ENCODE assay signal across 16 cellular contexts in genomic region chr12:92784356-92784755, GRCh38.
A peak's percentile ranks its signal among the peaks of the same experiment; 100 is the strongest.
DNase-seq lines count a peak whose midpoint lies in the region; ATAC-seq and TF ChIP-seq lines count a peak whose summit lies in the region.
"Had no signal": no experiment of that assay in that cellular context is flagged by ENCODE, and none has a peak within 500 bp of the region (broad histone marks: within the 10 kb centered on the region; RNA-seq: fewer than 3 reads in every experiment).

No MANE protein-coding gene starts in this region.

- H3K36me3 Mint-ChIP-seq in activated CD8-positive, alpha-beta T cell treated with anti-CD3 and anti-CD28 coated beads for 36 hours (ENCODE audit: low read depth), result peaks cover 10% of the 10 kb centered on the region
- H3K36me3 Mint-ChIP-seq: activated naive CD4-positive, alpha-beta T cell treated with anti-CD3 and anti-CD28 coated beads, Interleukin-2, amount 50 U/mL, for 24 hours; IgD-negative memory B cell had no signal

- no peak overlapping the region for H3K9ac ChIP-seq in mammary epithelial cell (ENCODE audit: insufficient read depth, low read length)

- no peaks in the 10 kb centered on the region for H3K9me3 ChIP-seq in mammary epithelial cell (replicated peaks; ENCODE audit: insufficient read depth, low read length)
- H3K9me3 ChIP-seq: A549 had no signal

- no peak for DNase-seq in stimulated activated naive CD8-positive, alpha-beta T cell treated with anti-CD3 and anti-CD28 coated beads, Interleukin-15, amount 100 ng/mL, for 72 hours
- DNase-seq in stimulated activated naive CD8-positive, alpha-beta T cell treated with anti-CD3 and anti-CD28 coated beads, Interleukin-15, Interleukin-2, amounts not matched to agents 100 U/mL and 50 U/mL, for 24 hours, result no peak
- peak; percentile 63 for DNase-seq in mammary epithelial cell
- peak; percentile 54 for DNase-seq in iris pigment epithelial cell (ENCODE audit: low read depth)
- DNase-seq in activated CD8-positive, alpha-beta T cell treated with anti-CD3 and anti-CD28 coated beads for 36 hours, result no peak
- no peak for DNase-seq in mesenteric fat pad (ENCODE audit: low spot score)
- no peak for DNase-seq in cerebellum (ENCODE audit: low spot score)
- DNase-seq: activated CD8-positive, alpha-beta memory T cell treated with anti-CD3 and anti-CD28 coated beads, Interleukin-2, amount 50 U/mL, for 4 hours; left colon; NK-92 treated with Interleukin-12 subunit alpha and Interleukin-12 subunit beta, amount 100 ng/mL, for 24 hours had no signal

- no TSS peak for BruUV-seq in mammary epithelial cell (replicated peaks; lab: Mats Ljungman, UMichigan)

- peaks cover 15% of the 10 kb centered on the region for H3K4me1 ChIP-seq in mammary epithelial cell (ENCODE audit: insufficient read depth, low read length)

- CTCF ChIA-PET in mammary epithelial cell (lab: Charles Lee; ENCODE audit: low non-redundant PET), result no interaction called here
- CTCF ChIA-PET in activated CD8-positive, alpha-beta T cell treated with anti-CD3 and anti-CD28 coated beads for 36 hours (lab: Charles Lee), result interaction anchor here (0.6 to 1.6 kb wide), 3 partner anchors 10 to 320 kb away, joined by 3 to 12 read pairs (median 4); no protein-coding TSS in a partner anchor

- in situ Hi-C loops in mammary epithelial cell (cut with MboI; ENCODE audit: low sequenced_read_pairs in 2 of 2), result loop anchor here (10.0 to 25.0 kb wide), 2 partner anchors 603 to 630 kb away; partner anchors contain the start of gene NUDT4 (in 1 of the 2)

- peak overlapping the region; percentile 43 for H3K27ac ChIP-seq in mammary epithelial cell (ENCODE audit: insufficient read depth, low read depth, low read length)

- H3K4me1 Mint-ChIP-seq in stimulated activated naive CD8-positive, alpha-beta T cell treated with anti-CD3 and anti-CD28 coated beads, Interleukin-15, amount 100 ng/mL, for 72 hours, result no peaks in the 10 kb centered on the region
- no peaks in the 10 kb centered on the region for H3K4me1 Mint-ChIP-seq in activated CD8-positive, alpha-beta T cell treated with anti-CD3 and anti-CD28 coated beads for 36 hours (ENCODE audit: low read depth)
- H3K4me1 Mint-ChIP-seq: central memory CD8-positive, alpha-beta T cell had no signal

- H3K27ac Mint-ChIP-seq in stimulated activated naive CD8-positive, alpha-beta T cell treated with anti-CD3 and anti-CD28 coated beads, Interleukin-15, amount 100 ng/mL, for 72 hours, result peak overlapping the region; percentile 29 to 72
- no peak overlapping the region for H3K27ac Mint-ChIP-seq in activated CD8-positive, alpha-beta T cell treated with anti-CD3 and anti-CD28 coated beads for 36 hours
- H3K27ac Mint-ChIP-seq: activated naive CD4-positive, alpha-beta T cell treated with anti-CD3 and anti-CD28 coated beads, Interleukin-2, amount 50 U/mL, for 24 hours; progenitor cell of endocrine pancreas had no signal

- H3K4me2 ChIP-seq in mammary epithelial cell (ENCODE audit: insufficient read depth, low read depth, low read length), result peak overlapping the region; percentile 55
- H3K4me2 ChIP-seq: A549 had no signal

- H2AFZ ChIP-seq in mammary epithelial cell (ENCODE audit: low read depth, low read length), result peak overlapping the region; percentile 11

- no peak for TF ChIP-seq CTCF in mammary epithelial cell (conservative IDR thresholded peaks at IDR 0.05 in 1 of 2, IDR thresholded peaks at IDR 0.05 in 1 of 2; ENCODE audit: extremely low read depth in 1 of 2, insufficient read depth in 1 of 2, low read depth in 1 of 2, low read length in 2 of 2)
- no peak for TF ChIP-seq CTCF in activated CD8-positive, alpha-beta T cell treated with anti-CD3 and anti-CD28 coated beads for 36 hours (IDR thresholded peaks at IDR 0.05)

- intact Hi-C loops in mammary epithelial cell (cut with micrococcal nuclease), result loop anchor here (2.0 to 10.0 kb wide), 2 partner anchors 240 to 640 kb away; no protein-coding TSS in a partner anchor
- intact Hi-C loops in activated CD8-positive, alpha-beta T cell treated with anti-CD3 and anti-CD28 coated beads for 36 hours (cut with micrococcal nuclease), result loop anchor here (10.0 kb wide), 2 partner anchors 310 to 610 kb away; no protein-coding TSS in a partner anchor

- no peaks in the 10 kb centered on the region for H3K79me2 ChIP-seq in mammary epithelial cell (ENCODE audit: insufficient read depth, low read length)

- H4K20me1 ChIP-seq in mammary epithelial cell (ENCODE audit: insufficient read depth, low read length), result no peaks in the 10 kb centered on the region

- no peak overlapping the region for H3K4me3 ChIP-seq in mammary epithelial cell (replicated peaks in 1 of 3; ENCODE audit: insufficient read depth in 1 of 3, low read depth in 2 of 3, low read length in 3 of 3)
- H3K4me3 ChIP-seq: A549 had no signal

- no peaks in the 10 kb centered on the region for H3K27me3 Mint-ChIP-seq in stimulated activated naive CD8-positive, alpha-beta T cell treated with anti-CD3 and anti-CD28 coated beads, Interleukin-15, amount 100 ng/mL, for 72 hours
- no peaks in the 10 kb centered on the region for H3K27me3 Mint-ChIP-seq in activated CD8-positive, alpha-beta T cell treated with anti-CD3 and anti-CD28 coated beads for 36 hours
- H3K27me3 Mint-ChIP-seq: activated naive CD4-positive, alpha-beta T cell treated with anti-CD3 and anti-CD28 coated beads, Interleukin-2, amount 50 U/mL, for 24 hours; central memory CD8-positive, alpha-beta T cell; IgD-negative memory B cell; progenitor cell of endocrine pancreas had no signal

- dilution Hi-C loops in mammary epithelial cell (cut with HindIII; ENCODE audit: low sequenced_read_pairs), result no loop called here

- 0% methylated on average over 1 of the region's 1 CpG for WGBS in mammary epithelial cell (ENCODE audit: low coverage, missing lambda C conversion rate)

- no peaks in the 10 kb centered on the region for H3K9me3 Mint-ChIP-seq in stimulated activated naive CD8-positive, alpha-beta T cell treated with anti-CD3 and anti-CD28 coated beads, Interleukin-15, amount 100 ng/mL, for 72 hours
- H3K9me3 Mint-ChIP-seq in activated CD8-positive, alpha-beta T cell treated with anti-CD3 and anti-CD28 coated beads for 36 hours, result no peaks in the 10 kb centered on the region
- H3K9me3 Mint-ChIP-seq: activated naive CD4-positive, alpha-beta T cell treated with anti-CD3 and anti-CD28 coated beads, Interleukin-2, amount 50 U/mL, for 24 hours; central memory CD8-positive, alpha-beta T cell; IgD-negative memory B cell had no signal

- peaks cover 4% of the 10 kb centered on the region for H3K36me3 ChIP-seq in mammary epithelial cell (ENCODE audit: insufficient read depth, low read length)

- no peak overlapping the region for H3K4me3 Mint-ChIP-seq in stimulated activated naive CD8-positive, alpha-beta T cell treated with anti-CD3 and anti-CD28 coated beads, Interleukin-15, amount 100 ng/mL, for 72 hours
- no peak overlapping the region for H3K4me3 Mint-ChIP-seq in activated CD8-positive, alpha-beta T cell treated with anti-CD3 and anti-CD28 coated beads for 36 hours
- H3K4me3 Mint-ChIP-seq: activated naive CD4-positive, alpha-beta T cell treated with anti-CD3 and anti-CD28 coated beads, Interleukin-2, amount 50 U/mL, for 24 hours; central memory CD8-positive, alpha-beta T cell; IgD-negative memory B cell had no signal

- no peaks in the 10 kb centered on the region for H3K27me3 ChIP-seq in mammary epithelial cell (ENCODE audit: insufficient read depth, low read length)

- POLR2A ChIA-PET in activated CD8-positive, alpha-beta T cell treated with anti-CD3 and anti-CD28 coated beads for 36 hours (lab: Charles Lee), result interaction anchor here (2.1 kb wide), 1 partner anchor 143 kb away, joined by 5 read pairs; no protein-coding TSS in a partner anchor

- no peak for ATAC-seq in stimulated activated naive CD8-positive, alpha-beta T cell treated with anti-CD3 and anti-CD28 coated beads, Interleukin-15, amount 100 ng/mL, for 72 hours
- ATAC-seq in stimulated activated naive CD8-positive, alpha-beta T cell treated with anti-CD3 and anti-CD28 coated beads, Interleukin-15, Interleukin-2, amounts not matched to agents 100 U/mL and 50 U/mL, for 24 hours, result no peak
- no peak for ATAC-seq in activated CD8-positive, alpha-beta T cell treated with anti-CD3 and anti-CD28 coated beads for 36 hours
- ATAC-seq in esophagus mucosa, result no peak

Comparison
In these comparisons a context has a peak if more than half of its experiments do, and no peak if none do; other contexts are left out.
1. DNase-seq: peak in mammary epithelial cell (single experiment) and iris pigment epithelial cell (single experiment); none in stimulated activated naive CD8-positive, alpha-beta T cell treated with anti-CD3 and anti-CD28 coated beads, Interleukin-15, amount 100 ng/mL, for 72 hours (0 of 2), stimulated activated naive CD8-positive, alpha-beta T cell treated with anti-CD3 and anti-CD28 coated beads, Interleukin-15, Interleukin-2, amounts not matched to agents 100 U/mL and 50 U/mL, for 24 hours (single experiment), activated CD8-positive, alpha-beta T cell treated with anti-CD3 and anti-CD28 coated beads for 36 hours (single experiment), mesenteric fat pad (single experiment) and cerebellum (single experiment).